In genomic region chr16:89048871-89049422, GRCh38 we compare ENCODE assay signal across 17 cellular contexts.
"Had no signal": no experiment of that assay in that cellular context is flagged by ENCODE, and none has a peak within 500 bp of the region (broad histone marks: within the 10 kb centered on the region; RNA-seq: fewer than 3 reads in every experiment).

No MANE protein-coding gene starts in this region.

- H3K4me3 Mint-ChIP-seq: activated CD4-positive, alpha-beta T cell treated with anti-CD3 and anti-CD28 coated beads, Interleukin-2, amount 10 ng/mL, durations not matched to agents 24 days and 14 days; activated CD8-positive, alpha-beta T cell treated with anti-CD3 and anti-CD28 coated beads, Interleukin-2, amount 10 ng/mL, durations not matched to agents 7 days and 5 days; activated naive CD8-positive, alpha-beta T cell; memory B cell had no signal

- H3K9me3 ChIP-seq: tibial nerve had no signal

- H3K4me1 ChIP-seq: tibial nerve had no signal

- H3K36me3 ChIP-seq: brain microvascular endothelial cell, tibial nerve had no signal

- H3K27ac Mint-ChIP-seq: activated CD4-positive, alpha-beta T cell treated with anti-CD3 and anti-CD28 coated beads, Interleukin-2, amount 10 ng/mL, durations not matched to agents 24 days and 14 days; activated CD8-positive, alpha-beta T cell treated with anti-CD3 and anti-CD28 coated beads, Interleukin-2, amount 10 ng/mL, durations not matched to agents 7 days and 5 days; activated naive CD8-positive, alpha-beta T cell; memory B cell had no signal

- H3K27ac ChIP-seq: brain microvascular endothelial cell, tibial nerve had no signal

- H3K36me3 Mint-ChIP-seq: activated naive CD8-positive, alpha-beta T cell had no signal

- DNase-seq: activated CD4-positive, alpha-beta T cell treated with anti-CD3 and anti-CD28 coated beads, Interleukin-2, amount 10 ng/mL, durations not matched to agents 24 days and 14 days; activated CD4-positive, CD25-positive, alpha-beta regulatory T cell; activated CD8-positive, alpha-beta memory T cell treated with anti-CD3 and anti-CD28 coated beads, Interleukin-2, amount 50 U/mL, for 4 hours; activated CD8-positive, alpha-beta T cell treated with anti-CD3 and anti-CD28 coated beads, Interleukin-2, amount 10 ng/mL, durations not matched to agents 7 days and 5 days; activated gamma-delta T cell treated with Interleukin-2 at 50 U/mL for 16 hours; activated T-cell treated with anti-CD3 and anti-CD28 coated beads, Interleukin-2, amount 50 U/mL, for 48 hours; amniotic stem cell; brain microvascular endothelial cell; effector memory CD4-positive, alpha-beta T cell; foreskin melanocyte; stimulated activated CD4-positive, alpha-beta T cell treated with anti-CD3 and anti-CD28 coated beads, Interleukin-15, amount 100 ng/mL, for 24 hours; stimulated activated CD4-positive, alpha-beta T cell treated with anti-CD3 and anti-CD28 coated beads, Interleukin-4, amount 100 ng/mL, for 1 hour; stimulated activated naive CD4-positive, alpha-beta T cell treated with Interleukin-2 at 50 U/mL for 16 hours; SW 1271 had no signal

- ATAC-seq: activated CD8-positive, alpha-beta T cell treated with anti-CD3 and anti-CD28 coated beads, Interleukin-2, amount 10 ng/mL, durations not matched to agents 7 days and 5 days had no signal

- H3K4me3 ChIP-seq: tibial nerve had no signal

- H3K27me3 Mint-ChIP-seq: activated naive CD8-positive, alpha-beta T cell had no signal
